1 cellular context compared by ENCODE assay signal in genomic region chr12:52521581-52522266, GRCh38.
TF ChIP-seq lines count a peak whose summit lies in the region.

No MANE protein-coding gene starts in this region.

TF ChIP-seq in H1, 55 proteins besides CTCF, POLR2A, EP300 and RAD21:
- TF ChIP-seq SIN3A (conservative IDR thresholded peaks at IDR 0.05 in 1 of 2, IDR thresholded peaks at IDR 0.05 in 1 of 2; ENCODE audit: low read depth in 1 of 2, low read length in 2 of 2) (no peak), ASH2L (IDR thresholded peaks at IDR 0.05; ENCODE audit: low read length) (no peak), KDM1A (IDR thresholded peaks at IDR 0.05; ENCODE audit: borderline replicate concordance, low read length) (no peak), MAX (IDR thresholded peaks at IDR 0.05) (no peak), EGR1 (IDR thresholded peaks at IDR 0.05; ENCODE audit: borderline replicate concordance, low read depth, low read length) (no peak), POU5F1 (IDR thresholded peaks at IDR 0.05; ENCODE audit: low read depth, low read length) (no peak), RFX5 (IDR thresholded peaks at IDR 0.05; ENCODE audit: borderline replicate concordance, low read depth, low read length) (no peak), MAFK (IDR thresholded peaks at IDR 0.05; ENCODE audit: low read depth, low read length) (no peak), YY1 (IDR thresholded peaks at IDR 0.05; ENCODE audit: low read depth, low read length) (no peak), CHD2 (IDR thresholded peaks at IDR 0.05; ENCODE audit: low read length) (no peak), CBX8 (IDR thresholded peaks at IDR 0.05; ENCODE audit: borderline replicate concordance, low read depth, low read length) (no peak), TCF12 (IDR thresholded peaks at IDR 0.05; ENCODE audit: low read depth, low read length) (no peak), ZNF274 (IDR thresholded peaks at IDR 0.05; ENCODE audit: borderline replicate concordance, extremely low read depth, low read length) (no peak), GABPA (IDR thresholded peaks at IDR 0.05; ENCODE audit: borderline replicate concordance, insufficient read depth, low read length) (no peak), NRF1 (IDR thresholded peaks at IDR 0.05; ENCODE audit: low read depth, low read length) (no peak), BRCA1 (IDR thresholded peaks at IDR 0.05; ENCODE audit: low read depth, low read length) (no peak), PHF8 (conservative IDR thresholded peaks at IDR 0.05; ENCODE audit: low read depth, low read length) (no peak)
